Comparison of ENCODE assay signal across 33 cellular contexts in genomic region chr18:34734048-34734447, GRCh38. TPM values are rescaled to one million over a fixed set of nuclear protein-coding genes. Genes with fewer than 3 reads are reported as not detected.
"Had no signal": no experiment of that assay in that cellular context is flagged by ENCODE, and none has a peak within 500 bp of the region (broad histone marks: within the 10 kb centered on the region; RNA-seq: fewer than 3 reads in every experiment).

No MANE protein-coding gene starts in this region.

- H3K4me3 ChIP-seq: adrenal gland, body of pancreas, esophagus squamous epithelium, gastroesophageal sphincter had no signal

- H3K36me3 ChIP-seq: adrenal gland, esophagus squamous epithelium, gastroesophageal sphincter had no signal

- H3K27me3 ChIP-seq: adrenal gland, body of pancreas, esophagus squamous epithelium, gastroesophageal sphincter had no signal

- ATAC-seq: activated CD4-positive, alpha-beta T cell treated with anti-CD3 and anti-CD28 coated beads for 36 hours; activated CD8-positive, alpha-beta memory T cell treated with anti-CD3 and anti-CD28 coated beads, Interleukin-2, amount 10 ng/mL, durations not matched to agents 7 days and 5 days; activated CD8-positive, alpha-beta T cell treated with anti-CD3 and anti-CD28 coated beads, Interleukin-2, amount 10 ng/mL, durations not matched to agents 7 days and 5 days; activated naive CD8-positive, alpha-beta T cell treated with anti-CD3 and anti-CD28 coated beads, Interleukin-2, amount 50 U/mL, for 24 hours; body of pancreas; effector memory CD8-positive, alpha-beta T cell; gastroesophageal sphincter had no signal

- FAIRE-seq: colon, endometrium, endothelial cell of umbilical vein had no signal

- DNase-seq: activated CD4-positive, alpha-beta memory T cell treated with anti-CD3 and anti-CD28 coated beads for 36 hours; activated CD4-positive, alpha-beta T cell treated with anti-CD3 and anti-CD28 coated beads for 36 hours; activated CD4-positive, alpha-beta T cell treated with anti-CD3 and anti-CD28 coated beads, Interleukin-2, amount 10 ng/mL, durations not matched to agents 24 days and 14 days; activated CD4-positive, CD25-positive, alpha-beta regulatory T cell; activated CD4-positive, CD25-positive, alpha-beta regulatory T cell treated with anti-CD3 and anti-CD28 coated beads, Interleukin-2, amount 50 U/mL, for 72 hours; activated CD8-positive, alpha-beta memory T cell treated with anti-CD3 and anti-CD28 coated beads, Interleukin-2, amount 10 ng/mL, durations not matched to agents 7 days and 5 days; activated CD8-positive, alpha-beta memory T cell treated with anti-CD3 and anti-CD28 coated beads, Interleukin-2, amount 50 U/mL, for 4 hours; activated CD8-positive, alpha-beta T cell treated with anti-CD3 and anti-CD28 coated beads, Interleukin-2, amount 10 ng/mL, durations not matched to agents 7 days and 5 days; activated effector memory CD4-positive, alpha-beta T cell treated with anti-CD3 and anti-CD28 coated beads, Interleukin-2, amount 50 U/mL, for 16 hours; activated naive CD4-positive, alpha-beta T cell treated with anti-CD3 and anti-CD28 coated beads for 36 hours; activated naive CD8-positive, alpha-beta T cell treated with anti-CD3 and anti-CD28 coated beads for 36 hours; activated naive CD8-positive, alpha-beta T cell treated with anti-CD3 and anti-CD28 coated beads, Interleukin-2, amount 50 U/mL, for 24 hours; activated T-cell treated with anti-CD3 and anti-CD28 coated beads, Interleukin-2, amount 50 U/mL, for 1 hour; activated T-cell treated with anti-CD3 and anti-CD28 coated beads, Interleukin-2, amount 50 U/mL, for 48 hours; adrenal gland; amygdala; aorta; body of pancreas; caudate nucleus; cortex of kidney; dermis blood vessel endothelial cell; effector CD4-positive, alpha-beta T cell; effector memory CD8-positive, alpha-beta T cell; esophagus squamous epithelium; foreskin melanocyte; T-helper 2 cell had no signal

- H3K4me1 ChIP-seq: body of pancreas had no signal

- H3K27ac ChIP-seq: adrenal gland, body of pancreas, epithelial cell of prostate, esophagus squamous epithelium, gastroesophageal sphincter had no signal

- H3K9me3 ChIP-seq: adrenal gland, body of pancreas, esophagus squamous epithelium, gastroesophageal sphincter had no signal

RNA-seq across cellular contexts. Expression of gene DTNA, which starts 23.9 kb away (rescaled TPM):
- total RNA-seq: activated CD4-positive, alpha-beta memory T cell treated with anti-CD3 and anti-CD28 coated beads for 36 hours; activated CD4-positive, alpha-beta T cell treated with anti-CD3 and anti-CD28 coated beads, Interleukin-2, amount 10 ng/mL, durations not matched to agents 24 days and 14 days; activated CD8-positive, alpha-beta memory T cell treated with anti-CD3 and anti-CD28 coated beads for 36 hours; activated CD8-positive, alpha-beta memory T cell treated with anti-CD3 and anti-CD28 coated beads, Interleukin-2, amount 10 ng/mL, durations not matched to agents 7 days and 5 days; activated CD8-positive, alpha-beta T cell treated with anti-CD3 and anti-CD28 coated beads, Interleukin-2, amount 10 ng/mL, durations not matched to agents 7 days and 5 days; activated T-helper 1 cell treated with anti-CD3 and anti-CD28 coated beads, Interleukin-12 subunit alpha, Interleukin-12 subunit beta, Interleukin-2, Interleukin-4 antibody, amounts not matched to agents 30 ng/mL and 10 ng/mL and 1 ng/mL, durations not matched to agents 14 hours and 24 hours and 36 hours had no signal
